In genomic region chr1:2475571-2475970, GRCh38 we compare ENCODE assay signal across 24 cellular contexts. TPM values are rescaled to one million over a fixed set of nuclear protein-coding genes. Genes with fewer than 3 reads are reported as not detected.
"Had no signal": no experiment of that assay in that cellular context is flagged by ENCODE, and none has a peak within 500 bp of the region (broad histone marks: within the 10 kb centered on the region; RNA-seq: fewer than 3 reads in every experiment).

No MANE protein-coding gene starts in this region.

- DNase-seq: activated B cell treated with CpG ODN at 0.5 μM for 24 hours; activated CD4-positive, alpha-beta T cell treated with anti-CD3 and anti-CD28 coated beads for 36 hours; activated CD4-positive, alpha-beta T cell treated with anti-CD3 and anti-CD28 coated beads, Interleukin-2, amount 50 U/mL, for 4 hours; activated CD8-positive, alpha-beta memory T cell treated with anti-CD3 and anti-CD28 coated beads for 24 hours; activated CD8-positive, alpha-beta memory T cell treated with anti-CD3 and anti-CD28 coated beads, Interleukin-2, amount 50 U/mL, for 4 hours; activated T-cell treated with anti-CD3 and anti-CD28 coated beads, Interleukin-2, amount 50 U/mL, for 24 hours; brain microvascular endothelial cell; caudate nucleus; effector CD4-positive, alpha-beta T cell; heart right ventricle; islet precursor cell; lower lobe of right lung; mesendoderm; mucosa of descending colon; nephron progenitor cell; stimulated activated CD4-positive, alpha-beta T cell treated with anti-CD3 and anti-CD28 coated beads, Interleukin-4, amount 100 ng/mL, for 1 hour; stimulated activated naive CD4-positive, alpha-beta T cell; upper lobe of right lung had no signal

- H3K9me3 ChIP-seq: ascending aorta, heart right ventricle, lower lobe of right lung, mucosa of descending colon, upper lobe of right lung had no signal

- H3K27ac ChIP-seq: ascending aorta, brain microvascular endothelial cell, heart right ventricle, lower lobe of right lung, upper lobe of right lung had no signal

- ATAC-seq: activated CD4-positive, alpha-beta T cell treated with anti-CD3 and anti-CD28 coated beads for 36 hours; activated naive CD4-positive, alpha-beta T cell treated with anti-CD3 and anti-CD28 coated beads, Interleukin-2, amount 50 U/mL, for 72 hours; activated T-helper 17 cell treated with anti-CD3 and anti-CD28 coated beads, Interleukin-2, amount 50 U/mL, for 72 hours; mucosa of descending colon; sciatic nerve; upper lobe of right lung had no signal

- FAIRE-seq: endometrium had no signal

- H3K4me3 ChIP-seq: ascending aorta, heart right ventricle, lower lobe of right lung, mucosa of descending colon, upper lobe of right lung had no signal

- H3K4me1 ChIP-seq: ascending aorta, lower lobe of right lung, upper lobe of right lung had no signal

- H3K27me3 ChIP-seq: ascending aorta, brain microvascular endothelial cell had no signal

- H3K36me3 ChIP-seq: ascending aorta, brain microvascular endothelial cell, heart right ventricle, lower lobe of right lung, upper lobe of right lung had no signal

RNA-seq across cellular contexts. Expression of gene PLCH2, which starts 0.5 kb away (rescaled TPM):
- total RNA-seq: ascending aorta had no signal

RNA-seq across cellular contexts. Expression of gene HES5, which starts 54.5 kb away (rescaled TPM):
- total RNA-seq: activated B cell treated with CpG ODN at 0.5 μM for 24 hours; activated T-helper 17 cell treated with anti-CD3 and anti-CD28 coated beads, Interleukin-2, amount 50 U/mL, for 72 hours; ascending aorta; epithelial cell of proximal tubule had no signal
